Comparison of ENCODE assay signal across 21 cellular contexts in genomic region chr2:38794235-38794946, GRCh38.
"Had no signal": no experiment of that assay in that cellular context is flagged by ENCODE, and none has a peak within 500 bp of the region (broad histone marks: within the 10 kb centered on the region; RNA-seq: fewer than 3 reads in every experiment).

No MANE protein-coding gene starts in this region.

- H3K4me1 Mint-ChIP-seq: activated CD4-positive, alpha-beta memory T cell treated with anti-CD3 and anti-CD28 coated beads, Interleukin-2, amount 10 ng/mL, durations not matched to agents 7 days and 5 days; activated CD8-positive, alpha-beta memory T cell treated with anti-CD3 and anti-CD28 coated beads, Interleukin-2, amount 10 ng/mL, durations not matched to agents 7 days and 5 days; activated naive CD8-positive, alpha-beta T cell treated with anti-CD3 and anti-CD28 coated beads, Interleukin-2, amount 10 ng/mL, durations not matched to agents 7 days and 5 days; activated T-helper 17 cell treated with anti-CD3 and anti-CD28 coated beads, Interleukin-2, amount 50 U/mL, for 72 hours had no signal

- H3K27me3 Mint-ChIP-seq: activated B cell treated with CpG ODN at 0.5 μM for 24 hours; activated CD4-positive, alpha-beta memory T cell treated with anti-CD3 and anti-CD28 coated beads, Interleukin-2, amount 10 ng/mL, durations not matched to agents 7 days and 5 days; activated CD8-positive, alpha-beta memory T cell treated with anti-CD3 and anti-CD28 coated beads, Interleukin-2, amount 10 ng/mL, durations not matched to agents 7 days and 5 days; activated naive CD8-positive, alpha-beta T cell treated with anti-CD3 and anti-CD28 coated beads, Interleukin-2, amount 10 ng/mL, durations not matched to agents 7 days and 5 days; activated T-helper 17 cell treated with anti-CD3 and anti-CD28 coated beads, Interleukin-2, amount 50 U/mL, for 72 hours; natural killer cell treated with Interleukin-12 subunit alpha and Interleukin-12 subunit beta and Interleukin-15 and Interleukin-18, amount 100 ng/mL, for 72 hours had no signal

- H3K4me3 ChIP-seq: body of pancreas, right atrium auricular region, tibial nerve, uterus had no signal

- H3K9me3 ChIP-seq: body of pancreas, right atrium auricular region, tibial nerve, uterus had no signal

- H3K9me3 Mint-ChIP-seq: activated B cell treated with CpG ODN at 0.5 μM for 24 hours; activated CD4-positive, alpha-beta memory T cell treated with anti-CD3 and anti-CD28 coated beads, Interleukin-2, amount 10 ng/mL, durations not matched to agents 7 days and 5 days; activated naive CD8-positive, alpha-beta T cell treated with anti-CD3 and anti-CD28 coated beads, Interleukin-2, amount 10 ng/mL, durations not matched to agents 7 days and 5 days; activated T-helper 17 cell treated with anti-CD3 and anti-CD28 coated beads, Interleukin-2, amount 50 U/mL, for 72 hours; natural killer cell treated with Interleukin-12 subunit alpha and Interleukin-12 subunit beta and Interleukin-15 and Interleukin-18, amount 100 ng/mL, for 72 hours had no signal

- H3K27ac ChIP-seq: foreskin keratinocyte, right atrium auricular region, tibial nerve, uterus had no signal

- H3K36me3 ChIP-seq: right atrium auricular region, uterus had no signal

- H3K36me3 Mint-ChIP-seq: activated CD8-positive, alpha-beta memory T cell treated with anti-CD3 and anti-CD28 coated beads, Interleukin-2, amount 10 ng/mL, durations not matched to agents 7 days and 5 days had no signal

- H3K4me3 Mint-ChIP-seq: activated B cell treated with CpG ODN at 0.5 μM for 24 hours; activated CD4-positive, alpha-beta memory T cell treated with anti-CD3 and anti-CD28 coated beads, Interleukin-2, amount 10 ng/mL, durations not matched to agents 7 days and 5 days; activated CD8-positive, alpha-beta memory T cell treated with anti-CD3 and anti-CD28 coated beads, Interleukin-2, amount 10 ng/mL, durations not matched to agents 7 days and 5 days; activated naive CD8-positive, alpha-beta T cell treated with anti-CD3 and anti-CD28 coated beads, Interleukin-2, amount 10 ng/mL, durations not matched to agents 7 days and 5 days; activated T-helper 17 cell treated with anti-CD3 and anti-CD28 coated beads, Interleukin-2, amount 50 U/mL, for 72 hours; natural killer cell treated with Interleukin-12 subunit alpha and Interleukin-12 subunit beta and Interleukin-15 and Interleukin-18, amount 100 ng/mL, for 72 hours had no signal

- DNase-seq: activated B cell treated with CpG ODN at 0.5 μM for 24 hours; activated CD4-positive, alpha-beta memory T cell treated with anti-CD3 and anti-CD28 coated beads, Interleukin-2, amount 10 ng/mL, durations not matched to agents 7 days and 5 days; activated CD4-positive, alpha-beta T cell treated with anti-CD3 and anti-CD28 coated beads for 4 hours; activated CD8-positive, alpha-beta memory T cell treated with anti-CD3 and anti-CD28 coated beads, Interleukin-2, amount 10 ng/mL, durations not matched to agents 7 days and 5 days; activated naive CD4-positive, alpha-beta T cell; activated naive CD8-positive, alpha-beta T cell treated with anti-CD3 and anti-CD28 coated beads, Interleukin-2, amount 10 ng/mL, durations not matched to agents 7 days and 5 days; amygdala; body of pancreas; dermis blood vessel endothelial cell; effector memory CD4-positive, alpha-beta T cell; foreskin keratinocyte; glutamatergic neuron; hypothalamus; islet precursor cell; posterior cingulate gyrus; stimulated activated naive CD8-positive, alpha-beta T cell treated with anti-CD3 and anti-CD28 coated beads, Interleukin-15, Interleukin-2, amounts not matched to agents 100 U/mL and 50 U/mL, for 24 hours; uterus had no signal

- H3K27me3 ChIP-seq: body of pancreas, foreskin keratinocyte, right atrium auricular region, tibial nerve, uterus had no signal

- ATAC-seq: activated CD8-positive, alpha-beta memory T cell treated with anti-CD3 and anti-CD28 coated beads, Interleukin-2, amount 10 ng/mL, durations not matched to agents 7 days and 5 days; activated T-helper 17 cell treated with anti-CD3 and anti-CD28 coated beads, Interleukin-2, amount 50 U/mL, for 72 hours; body of pancreas; foreskin keratinocyte; natural killer cell treated with Interleukin-12 subunit alpha and Interleukin-12 subunit beta and Interleukin-15 and Interleukin-18, amount 100 ng/mL, for 72 hours; stimulated activated naive CD8-positive, alpha-beta T cell treated with anti-CD3 and anti-CD28 coated beads, Interleukin-15, Interleukin-2, amounts not matched to agents 100 U/mL and 50 U/mL, for 24 hours had no signal

- H3K4me1 ChIP-seq: body of pancreas, foreskin keratinocyte, right atrium auricular region, tibial nerve, uterus had no signal

- H3K27ac Mint-ChIP-seq: activated B cell treated with CpG ODN at 0.5 μM for 24 hours; activated CD4-positive, alpha-beta memory T cell treated with anti-CD3 and anti-CD28 coated beads, Interleukin-2, amount 10 ng/mL, durations not matched to agents 7 days and 5 days; activated CD8-positive, alpha-beta memory T cell treated with anti-CD3 and anti-CD28 coated beads, Interleukin-2, amount 10 ng/mL, durations not matched to agents 7 days and 5 days; activated naive CD8-positive, alpha-beta T cell treated with anti-CD3 and anti-CD28 coated beads, Interleukin-2, amount 10 ng/mL, durations not matched to agents 7 days and 5 days; activated T-helper 17 cell treated with anti-CD3 and anti-CD28 coated beads, Interleukin-2, amount 50 U/mL, for 72 hours; natural killer cell treated with Interleukin-12 subunit alpha and Interleukin-12 subunit beta and Interleukin-15 and Interleukin-18, amount 100 ng/mL, for 72 hours had no signal
